ENCODE assay signal across 2 cellular contexts in the genomic region with DNA sequence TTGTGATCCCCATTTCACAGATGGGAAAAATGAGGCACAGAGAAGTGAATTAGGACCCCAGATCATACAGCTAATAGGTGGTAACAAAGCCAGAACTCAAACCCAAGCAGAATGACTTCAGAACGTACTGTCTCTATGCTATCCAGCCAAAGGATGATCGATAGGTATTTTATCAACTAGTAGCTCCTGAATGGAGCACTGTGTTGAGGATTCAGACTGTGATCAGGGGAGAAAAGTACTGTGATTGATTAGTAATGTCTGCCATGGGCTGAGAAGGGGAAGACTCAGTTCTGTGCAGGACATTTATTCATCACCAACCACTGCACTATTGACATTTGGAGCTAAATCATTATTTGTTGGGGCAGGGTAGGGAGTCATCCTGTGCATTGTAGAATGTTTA.
TF ChIP-seq lines count a peak whose summit lies in the region.

No MANE protein-coding gene starts in this region.

TF ChIP-seq in A549, 52 proteins besides CTCF, POLR2A, EP300 and RAD21:
- TF ChIP-seq, protein P1, sequence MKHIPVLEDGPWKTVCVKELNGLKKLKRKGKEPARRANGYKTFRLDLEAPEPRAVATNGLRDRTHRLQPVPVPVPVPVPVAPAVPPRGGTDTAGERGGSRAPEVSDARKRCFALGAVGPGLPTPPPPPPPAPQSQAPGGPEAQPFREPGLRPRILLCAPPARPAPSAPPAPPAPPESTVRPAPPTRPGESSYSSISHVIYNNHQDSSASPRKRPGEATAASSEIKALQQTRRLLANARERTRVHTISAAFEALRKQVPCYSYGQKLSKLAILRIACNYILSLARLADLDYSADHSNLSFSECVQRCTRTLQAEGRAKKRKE (CRISPR knock-in tag; IDR thresholded peaks at IDR 0.05; ENCODE audit: low read depth): no peak
- TF ChIP-seq SREBF2 (IDR thresholded peaks at IDR 0.05): no peak
- TF ChIP-seq, protein P2, sequence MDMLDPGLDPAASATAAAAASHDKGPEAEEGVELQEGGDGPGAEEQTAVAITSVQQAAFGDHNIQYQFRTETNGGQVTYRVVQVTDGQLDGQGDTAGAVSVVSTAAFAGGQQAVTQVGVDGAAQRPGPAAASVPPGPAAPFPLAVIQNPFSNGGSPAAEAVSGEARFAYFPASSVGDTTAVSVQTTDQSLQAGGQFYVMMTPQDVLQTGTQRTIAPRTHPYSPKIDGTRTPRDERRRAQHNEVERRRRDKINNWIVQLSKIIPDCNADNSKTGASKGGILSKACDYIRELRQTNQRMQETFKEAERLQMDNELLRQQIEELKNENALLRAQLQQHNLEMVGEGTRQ (IDR thresholded peaks at IDR 0.05): no peak
- no peak for TF ChIP-seq ZNF302 (CRISPR knock-in tag; IDR thresholded peaks at IDR 0.05)
- no peak for TF ChIP-seq MAZ (IDR thresholded peaks at IDR 0.05; ENCODE audit: borderline replicate concordance, low read depth, low read length)
- TF ChIP-seq HEYL (CRISPR knock-in tag; IDR thresholded peaks at IDR 0.05): no peak
- TF ChIP-seq MAFK (IDR thresholded peaks at IDR 0.05; ENCODE audit: partially characterized antibody): no peak
- TF ChIP-seq TP53 (CRISPR knock-in tag; IDR thresholded peaks at IDR 0.05): no peak
- TF ChIP-seq FOSB (CRISPR knock-in tag; IDR thresholded peaks at IDR 0.05): no peak
- no peak for TF ChIP-seq KDM5A (IDR thresholded peaks at IDR 0.05)
- no peak for TF ChIP-seq JUNB (IDR thresholded peaks at IDR 0.05)
- no peak for TF ChIP-seq MYC (IDR thresholded peaks at IDR 0.05; ENCODE audit: borderline replicate concordance, low read length)
- no peak for TF ChIP-seq HOXB5 (CRISPR knock-in tag; IDR thresholded peaks at IDR 0.05)
- TF ChIP-seq EHF (CRISPR knock-in tag; IDR thresholded peaks at IDR 0.05): no peak
- no peak for TF ChIP-seq ZC3H11A (IDR thresholded peaks at IDR 0.05)
- no peak for TF ChIP-seq NFE2L2 (conservative IDR thresholded peaks at IDR 0.05; ENCODE audit: low read length)
- TF ChIP-seq RNF2 (IDR thresholded peaks at IDR 0.05; ENCODE audit: borderline replicate concordance, low read depth): no peak
- TF ChIP-seq RCOR1 (IDR thresholded peaks at IDR 0.05; ENCODE audit: low read depth, low read length): no peak
- TF ChIP-seq KDM1A (IDR thresholded peaks at IDR 0.05; ENCODE audit: low read depth): no peak

TF ChIP-seq in HEK293, 187 proteins besides CTCF, POLR2A, EP300 and RAD21:
- no peak for TF ChIP-seq OSR2 (tag by site-specific recombination; IDR thresholded peaks at IDR 0.05)
- peak; percentile 73 for TF ChIP-seq ZBTB17 (tag by site-specific recombination; IDR thresholded peaks at IDR 0.05)
